8 cellular contexts compared by ENCODE assay signal in genomic region chr11:68010058-68011041, GRCh38. TPM values are rescaled to one million over a fixed set of nuclear protein-coding genes. Genes with fewer than 3 reads are reported as not detected.
A peak's percentile ranks its signal among the peaks of the same experiment; 100 is the strongest.
DNase-seq lines count a peak whose midpoint lies in the region; ATAC-seq and TF ChIP-seq lines count a peak whose summit lies in the region.

ALDH3B1 (plus strand) TSS chr11:68010327; CDS start chr11:68015298, 4,971 bp downstream.

- H3K27me3 Mint-ChIP-seq in activated CD8-positive, alpha-beta T cell treated with anti-CD3 and anti-CD28 coated beads, Interleukin-2, amount 10 ng/mL, durations not matched to agents 7 days and 5 days (ENCODE audit: low read depth): no peaks in the 10 kb centered on the region
- no peaks in the 10 kb centered on the region for H3K27me3 Mint-ChIP-seq in T-helper 2 cell treated with Interferon-gamma antibody and Interleukin-4, amounts not matched to agents 5 μg/mL and 100 μg/mL, for 36 hours (ENCODE audit: low read depth)

- H3K27me3 ChIP-seq in KMS-11 (ENCODE audit: insufficient read depth, low read depth): no peaks in the 10 kb centered on the region

- ATAC-seq in activated CD8-positive, alpha-beta T cell treated with anti-CD3 and anti-CD28 coated beads, Interleukin-2, amount 10 ng/mL, durations not matched to agents 7 days and 5 days: peak; percentile 23
- peak; percentile 88 for ATAC-seq in Right ventricle myocardium inferior
- ATAC-seq in omental fat pad (ENCODE audit: low FRiP score): peak; percentile 62
- ATAC-seq in GM19023 (IDR thresholded peaks at IDR 0.05; ENCODE audit: unreplicated experiment): no peak

- peak within 1 kb of the TSS; percentile 84 for H3K9ac ChIP-seq in KMS-11

- CTCF ChIA-PET in activated CD8-positive, alpha-beta T cell treated with anti-CD3 and anti-CD28 coated beads, Interleukin-2, amount 10 ng/mL, durations not matched to agents 7 days and 5 days (lab: Charles Lee): interaction anchor here (0.8 to 1.9 kb wide), 4 partner anchors 12 to 202 kb away, joined by 4 to 6 read pairs (median 6); no protein-coding TSS in a partner anchor

- H3K4me1 ChIP-seq in KMS-11 (ENCODE audit: low read depth, poor library complexity, severe bottlenecking): peaks cover 78% of the 10 kb centered on the region

- no peaks in the 10 kb centered on the region for H3K36me3 ChIP-seq in KMS-11 (ENCODE audit: insufficient read depth)

- no peaks in the 10 kb centered on the region for H4K20me1 ChIP-seq in KMS-11 (ENCODE audit: insufficient read depth)

- H3K9me3 Mint-ChIP-seq in activated CD8-positive, alpha-beta T cell treated with anti-CD3 and anti-CD28 coated beads, Interleukin-2, amount 10 ng/mL, durations not matched to agents 7 days and 5 days (ENCODE audit: insufficient read depth): no peaks in the 10 kb centered on the region
- no peaks in the 10 kb centered on the region for H3K9me3 Mint-ChIP-seq in T-helper 2 cell treated with Interferon-gamma antibody and Interleukin-4, amounts not matched to agents 5 μg/mL and 100 μg/mL, for 36 hours

- TF ChIP-seq CTCF in AG09319 (IDR thresholded peaks at IDR 0.05; ENCODE audit: low read depth, low read length): no peak; the same call in 1 of the 2 replicates
- TF ChIP-seq CTCF in KMS-11 (conservative IDR thresholded peaks at IDR 0.05; ENCODE audit: low read depth, low read length): no peak; the same call in 1 of the 2 replicates
- no peak for TF ChIP-seq CTCF in omental fat pad (IDR thresholded peaks at IDR 0.05)

- H3K79me2 ChIP-seq in KMS-11 (ENCODE audit: insufficient read depth, low read depth): no peaks in the 10 kb centered on the region

- intact Hi-C loops in Right ventricle myocardium inferior (cut with DNase I): no loop called here

- no peak within 1 kb of the TSS for H3K4me3 Mint-ChIP-seq in activated CD8-positive, alpha-beta T cell treated with anti-CD3 and anti-CD28 coated beads, Interleukin-2, amount 10 ng/mL, durations not matched to agents 7 days and 5 days
- no peak within 1 kb of the TSS for H3K4me3 Mint-ChIP-seq in T-helper 2 cell treated with Interferon-gamma antibody and Interleukin-4, amounts not matched to agents 5 μg/mL and 100 μg/mL, for 36 hours

- H3K4me2 ChIP-seq in KMS-11: peak within 1 kb of the TSS; percentile 97

- H2AFZ ChIP-seq in KMS-11 (ENCODE audit: low read depth): peak within 1 kb of the TSS; percentile 73

- POLR2A ChIA-PET in activated CD8-positive, alpha-beta T cell treated with anti-CD3 and anti-CD28 coated beads, Interleukin-2, amount 10 ng/mL, durations not matched to agents 7 days and 5 days (lab: Charles Lee): no interaction called here

- H3K4me3 ChIP-seq in KMS-11 (IDR thresholded peaks at IDR 0.05; ENCODE audit: insufficient read depth, low read depth, low read length): no peak within 1 kb of the TSS

- peaks cover 20% of the 10 kb centered on the region for H3K4me1 Mint-ChIP-seq in activated CD8-positive, alpha-beta T cell treated with anti-CD3 and anti-CD28 coated beads, Interleukin-2, amount 10 ng/mL, durations not matched to agents 7 days and 5 days (ENCODE audit: low read depth)
- H3K4me1 Mint-ChIP-seq in T-helper 2 cell treated with Interferon-gamma antibody and Interleukin-4, amounts not matched to agents 5 μg/mL and 100 μg/mL, for 36 hours (ENCODE audit: low read depth): no peaks in the 10 kb centered on the region

- peak within 1 kb of the TSS; percentile 49 for H3K27ac Mint-ChIP-seq in activated CD8-positive, alpha-beta T cell treated with anti-CD3 and anti-CD28 coated beads, Interleukin-2, amount 10 ng/mL, durations not matched to agents 7 days and 5 days
- H3K27ac Mint-ChIP-seq in T-helper 2 cell treated with Interferon-gamma antibody and Interleukin-4, amounts not matched to agents 5 μg/mL and 100 μg/mL, for 36 hours: no peak within 1 kb of the TSS

- peak; percentile 64 for DNase-seq in AG09319 (ENCODE audit: extremely low read depth, low read depth)
- no peak for DNase-seq in activated CD8-positive, alpha-beta T cell treated with anti-CD3 and anti-CD28 coated beads, Interleukin-2, amount 10 ng/mL, durations not matched to agents 7 days and 5 days
- peak; percentile 95 for DNase-seq in Right ventricle myocardium inferior (ENCODE audit: missing footprints)
- peak; percentile 76 for DNase-seq in omental fat pad (ENCODE audit: low spot score)
- no peak for DNase-seq in T-helper 2 cell treated with Interferon-gamma antibody and Interleukin-4, amounts not matched to agents 5 μg/mL and 100 μg/mL, for 36 hours (ENCODE audit: low spot score)
- DNase-seq in NCI-H1092 treated with DMSO at 0.1 percent for 48 hours (lab: John Stamatoyannopoulos, UW): no peak

- H3K36me3 Mint-ChIP-seq in activated CD8-positive, alpha-beta T cell treated with anti-CD3 and anti-CD28 coated beads, Interleukin-2, amount 10 ng/mL, durations not matched to agents 7 days and 5 days (ENCODE audit: low read depth): no peaks in the 10 kb centered on the region
- no peaks in the 10 kb centered on the region for H3K36me3 Mint-ChIP-seq in T-helper 2 cell treated with Interferon-gamma antibody and Interleukin-4, amounts not matched to agents 5 μg/mL and 100 μg/mL, for 36 hours (ENCODE audit: low read depth)

- peak within 1 kb of the TSS; percentile 92 for H3K27ac ChIP-seq in KMS-11

RNA-seq across cellular contexts. Expression of gene ALDH3B1, which starts in this region (rescaled TPM):
- total RNA-seq in activated CD8-positive, alpha-beta T cell treated with anti-CD3 and anti-CD28 coated beads, Interleukin-2, amount 10 ng/mL, durations not matched to agents 7 days and 5 days: not detected
- total RNA-seq in Right ventricle myocardium inferior (3.5 TPM), omental fat pad (10 to 100 TPM; 20.5 to 90.8 (median 30.9) TPM)

Comparison
In these comparisons a context has a peak if more than half of its experiments do, and no peak if none do; other contexts are left out.
1. Peak in ATAC-seq in activated CD8-positive, alpha-beta T cell treated with anti-CD3 and anti-CD28 coated beads, Interleukin-2, amount 10 ng/mL, durations not matched to agents 7 days and 5 days; RNA of the gene not detected or under 1 TPM.
2. DNase-seq: peak in AG09319 (single experiment), Right ventricle myocardium inferior (single experiment) and omental fat pad (single experiment); none in activated CD8-positive, alpha-beta T cell treated with anti-CD3 and anti-CD28 coated beads, Interleukin-2, amount 10 ng/mL, durations not matched to agents 7 days and 5 days (single experiment), T-helper 2 cell treated with Interferon-gamma antibody and Interleukin-4, amounts not matched to agents 5 μg/mL and 100 μg/mL, for 36 hours (single experiment) and NCI-H1092 treated with DMSO at 0.1 percent for 48 hours (single experiment).